ENCODE assay signal across 8 cellular contexts in genomic region chr15:63504979-63505841, GRCh38. TPM values are rescaled to one million over a fixed set of nuclear protein-coding genes. Genes with fewer than 3 reads are reported as not detected.
DNase-seq lines count a peak whose midpoint lies in the region; ATAC-seq lines count a peak whose summit lies in the region.

No MANE protein-coding gene starts in this region.

- ATAC-seq in HG02885 (IDR thresholded peaks at IDR 0.05; ENCODE audit: poor library complexity, unreplicated experiment): peak; percentile 17

- DNase-seq in SKM-1 treated with dmso at 0.1 percent for 144 hours (lab: John Stamatoyannopoulos, UW; ENCODE audit: unreplicated experiment) (peak; percentile 68), SKM-1 (lab: John Stamatoyannopoulos, UW; ENCODE audit: unreplicated experiment) (no peak), NCI-H510A treated with DMSO at 0.1 percent for 48 hours (lab: John Stamatoyannopoulos, UW) (peak; percentile 75), epithelial cell of prostate (ENCODE audit: low read depth, low spot score) (no peak), midbrain (lab: John Stamatoyannopoulos, UW) (peak; percentile 75)
- peak; percentile 78 for DNase-seq in activated CD8-positive, alpha-beta memory T cell treated with anti-CD3 and anti-CD28 coated beads for 24 hours

- peak overlapping the region; percentile 99 for H3K27ac ChIP-seq in epithelial cell of prostate
- peak overlapping the region; percentile 44 for H3K27ac ChIP-seq in temporal lobe (ENCODE audit: low read depth, low read length)

RNA-seq across cellular contexts. Expression of gene USP3, which starts 0.8 kb away (rescaled TPM):
- total RNA-seq in temporal lobe: 58.0 TPM

Comparison
In these comparisons a context has a peak if more than half of its experiments do, and no peak if none do; other contexts are left out.
1. DNase-seq: peak in SKM-1 treated with dmso at 0.1 percent for 144 hours (single experiment), NCI-H510A treated with DMSO at 0.1 percent for 48 hours (single experiment), activated CD8-positive, alpha-beta memory T cell treated with anti-CD3 and anti-CD28 coated beads for 24 hours (single experiment) and midbrain (single experiment); none in SKM-1 (single experiment) and epithelial cell of prostate (single experiment).